ENCODE assay signal across 8 cellular contexts in genomic region chr5:38515648-38516047, GRCh38. TPM values are rescaled to one million over a fixed set of nuclear protein-coding genes. Genes with fewer than 3 reads are reported as not detected.
DNase-seq lines count a peak whose midpoint lies in the region; ATAC-seq, FAIRE-seq and TF ChIP-seq lines count a peak whose summit lies in the region.

No MANE protein-coding gene starts in this region.

- no peak overlapping the region for H3K4me3 Mint-ChIP-seq in nephron

- no peak overlapping the region for H4K12ac ChIP-seq in trophoblast cell (ENCODE audit: low read depth, low read length)

- dilution Hi-C loops in endothelial cell of umbilical vein (cut with MboI; ENCODE audit: extremely low pct_ligation_motif_present, low sequenced_read_pairs): no loop called here

- H3K79me2 ChIP-seq in endothelial cell of umbilical vein (ENCODE audit: control insufficient read depth, insufficient read depth, low read length) (no peaks in the 10 kb centered on the region), trophoblast cell (ENCODE audit: control insufficient read depth, insufficient read depth, low read length, poor library complexity) (no peaks in the 10 kb centered on the region)

- peaks cover 47% of the 10 kb centered on the region for H3K36me3 Mint-ChIP-seq in nephron (ENCODE audit: low read depth)

- H3K14ac ChIP-seq in trophoblast cell (ENCODE audit: low read length): no peak overlapping the region

- H3K9me3 Mint-ChIP-seq in nephron: no peaks in the 10 kb centered on the region

- no peak overlapping the region for H3K23ac ChIP-seq in trophoblast cell (ENCODE audit: low read length)

- no CpG with 5 or more reads among the region's 2 CpGs for WGBS in trophoblast cell (ENCODE audit: extremely low coverage, insufficient coverage, insufficient read length)

- H3K36me3 ChIP-seq in endothelial cell of umbilical vein (ENCODE audit: control insufficient read depth in 2 of 2, extremely low read depth in 1 of 2, insufficient read depth in 2 of 2, low read length in 2 of 2) (no peaks in the 10 kb centered on the region), trophoblast cell (ENCODE audit: control insufficient read depth in 1 of 2, insufficient read depth in 2 of 2, low read length in 2 of 2) (peaks cover 1 to 3% of the 10 kb centered on the region in 2 experiments)

- H3K27ac ChIP-seq in endothelial cell of umbilical vein (ENCODE audit: insufficient read depth, low read depth, low read length): no peak overlapping the region
- no peak overlapping the region for H3K27ac ChIP-seq in trophoblast cell (ENCODE audit: low read depth, low read length)

- H3K27me3 ChIP-seq in endothelial cell of umbilical vein (ENCODE audit: control insufficient read depth in 2 of 2, insufficient read depth in 2 of 2, low read length in 2 of 2) (no peaks in the 10 kb centered on the region), trophoblast cell (ENCODE audit: insufficient read depth, low read length) (no peaks in the 10 kb centered on the region)

- no TSS peak for BruUV-seq in endothelial cell of umbilical vein (replicated peaks; lab: Mats Ljungman, UMichigan)

- H3K9me3 ChIP-seq in endothelial cell of umbilical vein (replicated peaks; ENCODE audit: control insufficient read depth, insufficient read depth, low read length) (no peaks in the 10 kb centered on the region), trophoblast cell (ENCODE audit: insufficient read depth, low read depth, low read length) (no peaks in the 10 kb centered on the region)

- no peak overlapping the region for H2BK12ac ChIP-seq in trophoblast cell (ENCODE audit: low read length)

- H3K79me1 ChIP-seq in trophoblast cell (ENCODE audit: low read length): no peaks in the 10 kb centered on the region

- no peak overlapping the region for H2BK120ac ChIP-seq in trophoblast cell (ENCODE audit: insufficient read depth, low read length, poor library complexity)

- DNase-seq in EL (peak; percentile 30), NCI-H2227 treated with DMSO at 0.1 percent for 48 hours (lab: John Stamatoyannopoulos, UW) (peak; percentile 15), endothelial cell of umbilical vein (ENCODE audit: low read depth, low spot score) (peak; percentile 20), trophoblast cell (no peak)
- DNase-seq in activated naive CD4-positive, alpha-beta T cell treated with Interleukin-2 at 50 U/mL for 16 hours: no peak

- H3K9ac ChIP-seq in endothelial cell of umbilical vein (replicated peaks; ENCODE audit: extremely low read depth, insufficient read depth, low read length): no peak overlapping the region
- no peak overlapping the region for H3K9ac ChIP-seq in trophoblast cell (ENCODE audit: low read length)

- POLR2A ChIA-PET in endothelial cell of umbilical vein (lab: Charles Lee): interaction anchor here (1.3 kb wide), 1 partner anchor 74 kb away, joined by 3 read pairs; no protein-coding TSS in a partner anchor

- no peak overlapping the region for H2BK5ac ChIP-seq in trophoblast cell (ENCODE audit: low read depth, low read length, poor library complexity)

- TF ChIP-seq CTCF in endothelial cell of umbilical vein (IDR thresholded peaks at IDR 0.05; ENCODE audit: extremely low read depth in 1 of 2, insufficient read depth in 1 of 2, low read depth in 1 of 2, low read length in 2 of 2): peak in 1 of 2 donors; percentile 46
- TF ChIP-seq CTCF in nephron (IDR thresholded peaks at IDR 0.05; ENCODE audit: unreplicated experiment in 3 of 3): peak; percentile 39 to 61 (median 52)

- H3K27me3 Mint-ChIP-seq in nephron (ENCODE audit: low read depth): no peaks in the 10 kb centered on the region

- H3K4me2 ChIP-seq in endothelial cell of umbilical vein (ENCODE audit: insufficient read depth, low read length) (no peak overlapping the region), trophoblast cell (ENCODE audit: low read length) (no peak overlapping the region)

- H2AK5ac ChIP-seq in trophoblast cell (ENCODE audit: low read length): no peak overlapping the region

- no peak overlapping the region for H3K18ac ChIP-seq in trophoblast cell (ENCODE audit: low read length)

- H4K8ac ChIP-seq in trophoblast cell (ENCODE audit: low read depth, low read length): no peak overlapping the region

- TF ChIP-seq POLR2A in endothelial cell of umbilical vein (IDR thresholded peaks at IDR 0.05; ENCODE audit: low read depth, low read length): no peak

- CTCF ChIA-PET in endothelial cell of umbilical vein (lab: Charles Lee): interaction anchor here (0.7 to 2.6 kb wide), 17 partner anchors 10 to 721 kb away, joined by 3 to 122 read pairs (median 4); no protein-coding TSS in a partner anchor

- H3K4me3 ChIP-seq in endothelial cell of umbilical vein (replicated peaks in 1 of 3; ENCODE audit: insufficient read depth in 1 of 3, low read depth in 1 of 3, low read length in 3 of 3): no peak overlapping the region
- no peak overlapping the region for H3K4me3 ChIP-seq in trophoblast cell (ENCODE audit: low read depth, low read length)

- no peak for FAIRE-seq in endothelial cell of umbilical vein (lab: Jason Lieb, UNC)

- no peaks in the 10 kb centered on the region for H4K20me1 ChIP-seq in endothelial cell of umbilical vein (replicated peaks; ENCODE audit: control insufficient read depth, extremely low read depth, insufficient read depth, low read length)

- H3K27ac Mint-ChIP-seq in nephron: peak overlapping the region; percentile 23 to 84 (median 37)

- no peaks in the 10 kb centered on the region for H3K9me1 ChIP-seq in endothelial cell of umbilical vein (replicated peaks; ENCODE audit: control insufficient read depth, extremely low read depth, insufficient read depth, low read length)

- no peak overlapping the region for H3K4ac ChIP-seq in trophoblast cell (ENCODE audit: low read depth, low read length)

- H4K91ac ChIP-seq in trophoblast cell (ENCODE audit: low read depth, low read length): no peak overlapping the region

- no peak for ATAC-seq in HG03460 (IDR thresholded peaks at IDR 0.05; ENCODE audit: unreplicated experiment)
- no peak for ATAC-seq in GM18858 (IDR thresholded peaks at IDR 0.05; ENCODE audit: unreplicated experiment)

- intact Hi-C loops in endothelial cell of umbilical vein (cut with micrococcal nuclease): loop anchor here (1.0 kb wide), 1 partner anchor 74 kb away; no protein-coding TSS in a partner anchor

- peaks cover 17% of the 10 kb centered on the region for H3K4me1 Mint-ChIP-seq in nephron

- no peak overlapping the region for H2AFZ ChIP-seq in endothelial cell of umbilical vein (ENCODE audit: low read depth, low read length)
- no peak overlapping the region for H2AFZ ChIP-seq in trophoblast cell (ENCODE audit: insufficient read depth, low read length, poor library complexity)

- H3K4me1 ChIP-seq in endothelial cell of umbilical vein (ENCODE audit: control insufficient read depth, extremely low read depth, insufficient read depth, low read length): no peaks in the 10 kb centered on the region
- no peaks in the 10 kb centered on the region for H3K4me1 ChIP-seq in trophoblast cell (ENCODE audit: control insufficient read depth in 1 of 2, insufficient read depth in 2 of 2, low read length in 2 of 2)

TF ChIP-seq in endothelial cell of umbilical vein, 7 proteins besides CTCF, POLR2A, EP300 and RAD21:
- no peak for TF ChIP-seq POLR2AphosphoS5 (IDR thresholded peaks at IDR 0.05; ENCODE audit: insufficient read depth, low read depth, low read length)
- TF ChIP-seq MAX (IDR thresholded peaks at IDR 0.05; ENCODE audit: insufficient read depth, insufficient read length): no peak
- no peak for TF ChIP-seq GATA2 (IDR thresholded peaks at IDR 0.05; ENCODE audit: insufficient read depth, insufficient read length, low read depth, low read length)
- no peak for TF ChIP-seq EZH2 (IDR thresholded peaks at IDR 0.05; ENCODE audit: borderline replicate concordance, low read depth, low read length, severe bottlenecking)
- no peak for TF ChIP-seq MYC (IDR thresholded peaks at IDR 0.05; ENCODE audit: low read depth, low read length)

RNA-seq across cellular contexts. Expression of gene LIFR, which starts 40.8 kb away (rescaled TPM):
- 34.9 and 36.4 TPM in 2 replicates for total RNA-seq in endothelial cell of umbilical vein
- polyA plus RNA-seq in endothelial cell of umbilical vein: 3.6 and 4.1 TPM in 2 replicates
- 2.8 and 3.2 TPM in 2 replicates for polyA plus RNA-seq in endothelial cell of umbilical vein (2011; cell fraction: cytosol; rRNA removed)
- polyA plus RNA-seq in endothelial cell of umbilical vein (2011; cell fraction: nucleus; rRNA removed): 12.1 and 14.6 TPM in 2 replicates
- polyA plus RNA-seq in endothelial cell of umbilical vein (2012): 2.2 and 4.5 TPM in 2 replicates
- polyA minus RNA-seq in endothelial cell of umbilical vein: 27.2 and 27.5 TPM in 2 replicates
- 54.1 TPM for polyA minus RNA-seq in endothelial cell of umbilical vein (2011; cell fraction: cytosol; rRNA and poly(A)+ RNA removed)
- polyA minus RNA-seq in endothelial cell of umbilical vein (2011; cell fraction: nucleus; rRNA and poly(A)+ RNA removed): 26.8 and 34.6 TPM in 2 replicates
- polyA plus RNA-seq in trophoblast cell (2013): 16.6 and 16.7 TPM in 2 replicates

Comparison
In these comparisons a context has a peak if more than half of its experiments do, and no peak if none do; other contexts are left out.
1. DNase-seq: peak in EL (single experiment), NCI-H2227 treated with DMSO at 0.1 percent for 48 hours (single experiment) and endothelial cell of umbilical vein (single experiment); none in activated naive CD4-positive, alpha-beta T cell treated with Interleukin-2 at 50 U/mL for 16 hours (single experiment) and trophoblast cell (0 of 2).